16 cellular contexts compared by ENCODE assay signal in the genomic region with DNA sequence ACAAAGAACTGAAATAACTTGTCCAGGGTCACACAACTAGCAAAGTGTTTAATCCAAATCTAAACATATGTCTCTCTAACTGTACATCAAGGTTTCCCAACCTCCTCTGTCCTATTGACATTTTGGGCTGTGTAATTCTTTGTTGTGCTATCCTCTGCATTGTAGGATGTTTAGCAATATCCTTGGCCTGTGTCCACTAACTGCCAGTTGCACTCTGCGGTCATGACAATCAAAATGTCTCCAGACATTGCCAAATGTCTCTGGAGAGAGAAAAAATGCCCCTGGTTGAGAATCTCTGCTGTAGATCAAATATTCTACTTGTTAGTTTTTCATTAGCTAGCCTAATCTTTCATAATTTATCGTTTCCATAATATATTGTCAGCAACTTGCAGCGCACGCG.
DNase-seq lines count a peak whose midpoint lies in the region; ATAC-seq and TF ChIP-seq lines count a peak whose summit lies in the region.
"Had no signal": no experiment of that assay in that cellular context is flagged by ENCODE, and none has a peak within 500 bp of the region (broad histone marks: within the 10 kb centered on the region; RNA-seq: fewer than 3 reads in every experiment).

No MANE protein-coding gene starts in this region.

- H3K4me1 ChIP-seq in breast epithelium: no peaks in the 10 kb centered on the region
- no peaks in the 10 kb centered on the region for H3K4me1 ChIP-seq in RWPE2 (ENCODE audit: insufficient read depth, poor library complexity, severe bottlenecking)
- H3K4me1 ChIP-seq: gastrocnemius medialis, lower lobe of right lung had no signal

- CTCF ChIA-PET in MCF 10A (lab: Yijun Ruan, JAX): interaction anchor here (0.6 to 1.7 kb wide), 3 partner anchors 265 to 1399 kb away, joined by 3 to 5 read pairs (median 3); no protein-coding TSS in a partner anchor

- DNase-seq in MCF 10A (ENCODE audit: unreplicated experiment): peak; percentile 94
- DNase-seq in breast epithelium (ENCODE audit: low spot score in 2 of 2): no peak
- DNase-seq in RWPE2 (ENCODE audit: low spot score): no peak
- peak; percentile 51 for DNase-seq in fibroblast of peridontal ligament (ENCODE audit: extremely low read depth)
- no peak for DNase-seq in EL
- no peak for DNase-seq in C1 segment of cervical spinal cord (lab: John Stamatoyannopoulos, UW)
- DNase-seq: activated effector memory CD4-positive, alpha-beta T cell treated with Interleukin-2 at 50 U/mL for 16 hours; aorta; effector CD8-positive, alpha-beta T cell; gastrocnemius medialis; lower lobe of right lung; NCI-H2171 treated with DMSO at 0.1 percent for 48 hours; nephron progenitor cell had no signal

- ATAC-seq in RWPE2 (ENCODE audit: low read depth) (peak; percentile 62; the same call in 2 of the 3 replicates), HG02759 (IDR thresholded peaks at IDR 0.05; ENCODE audit: unreplicated experiment) (no peak), HG03354 (IDR thresholded peaks at IDR 0.05; ENCODE audit: poor library complexity, severe bottlenecking, unreplicated experiment) (no peak)
- ATAC-seq: gastrocnemius medialis had no signal

- H3K27me3 ChIP-seq in breast epithelium: no peaks in the 10 kb centered on the region
- no peaks in the 10 kb centered on the region for H3K27me3 ChIP-seq in RWPE2 (ENCODE audit: insufficient read depth, poor library complexity, severe bottlenecking)
- H3K27me3 ChIP-seq: gastrocnemius medialis had no signal

- no peaks in the 10 kb centered on the region for H3K36me3 ChIP-seq in breast epithelium
- no peaks in the 10 kb centered on the region for H3K36me3 ChIP-seq in RWPE2 (ENCODE audit: low read depth)
- H3K36me3 ChIP-seq: gastrocnemius medialis, lower lobe of right lung had no signal

- no peak for TF ChIP-seq POLR2A in breast epithelium (IDR thresholded peaks at IDR 0.05)

- H3K9me3 ChIP-seq in breast epithelium (no peaks in the 10 kb centered on the region), RWPE2 (ENCODE audit: severe bottlenecking) (no peaks in the 10 kb centered on the region)
- H3K9me3 ChIP-seq: gastrocnemius medialis, lower lobe of right lung had no signal

- no peaks in the 10 kb centered on the region for H3K36me3 Mint-ChIP-seq in MCF 10A (ENCODE audit: insufficient read depth, unreplicated experiment)

- peaks cover 30% of the 10 kb centered on the region for H3K4me1 Mint-ChIP-seq in MCF 10A (ENCODE audit: insufficient read depth, unreplicated experiment)

- H3K4me3 ChIP-seq in breast epithelium (no peak overlapping the region), RWPE2 (ENCODE audit: severe bottlenecking) (no peak overlapping the region)
- H3K4me3 ChIP-seq: gastrocnemius medialis, lower lobe of right lung, SK-N-MC had no signal

- peak overlapping the region; percentile 5 for H3K4me3 Mint-ChIP-seq in MCF 10A (ENCODE audit: unreplicated experiment)
- H3K4me3 Mint-ChIP-seq: nephron progenitor cell had no signal

- H3K9me3 Mint-ChIP-seq in MCF 10A (ENCODE audit: unreplicated experiment): no peaks in the 10 kb centered on the region
- H3K9me3 Mint-ChIP-seq: nephron progenitor cell had no signal

- no peak for TF ChIP-seq CTCF in MCF 10A (IDR thresholded peaks at IDR 0.05; ENCODE audit: unreplicated experiment)
- TF ChIP-seq CTCF in breast epithelium (IDR thresholded peaks at IDR 0.05): no peak
- no peak for TF ChIP-seq CTCF in RWPE2 (IDR thresholded peaks at IDR 0.05; ENCODE audit: poor library complexity, severe bottlenecking)

- POLR2A ChIA-PET in MCF 10A (lab: Yijun Ruan, JAX): interaction anchor here (0.6 to 0.8 kb wide), 2 partner anchors 15 to 1224 kb away, joined by 4 read pairs; no protein-coding TSS in a partner anchor

- intact Hi-C loops in MCF 10A (cut with micrococcal nuclease): loop anchor here (2.0 to 10.0 kb wide), 2 partner anchors 353 to 439 kb away; a partner anchor contains a TSS
- intact Hi-C loops in breast epithelium (cut with DNase I; ENCODE audit: low total_unique reads): no loop called here

- BruUV-seq in MCF 10A (replicated peaks; lab: Mats Ljungman, UMichigan): no TSS peak

- H3K27ac ChIP-seq in breast epithelium (no peak overlapping the region), RWPE2 (ENCODE audit: poor library complexity, severe bottlenecking) (no peak overlapping the region)
- H3K27ac ChIP-seq: gastrocnemius medialis, lower lobe of right lung, SK-N-MC had no signal

- peaks cover 22% of the 10 kb centered on the region for H3K27me3 Mint-ChIP-seq in MCF 10A (ENCODE audit: insufficient read depth, unreplicated experiment)

- H3K27ac Mint-ChIP-seq in MCF 10A (ENCODE audit: low read depth, unreplicated experiment): no peak overlapping the region
- H3K27ac Mint-ChIP-seq: nephron progenitor cell had no signal

Comparison
In these comparisons a context has a peak if more than half of its experiments do, and no peak if none do; other contexts are left out.
1. DNase-seq: peak in MCF 10A (single experiment) and fibroblast of peridontal ligament (single experiment); none in breast epithelium (0 of 2), RWPE2 (single experiment), EL (single experiment) and C1 segment of cervical spinal cord (0 of 14).